Comparison of ENCODE assay signal across 15 cellular contexts in the genomic region with DNA sequence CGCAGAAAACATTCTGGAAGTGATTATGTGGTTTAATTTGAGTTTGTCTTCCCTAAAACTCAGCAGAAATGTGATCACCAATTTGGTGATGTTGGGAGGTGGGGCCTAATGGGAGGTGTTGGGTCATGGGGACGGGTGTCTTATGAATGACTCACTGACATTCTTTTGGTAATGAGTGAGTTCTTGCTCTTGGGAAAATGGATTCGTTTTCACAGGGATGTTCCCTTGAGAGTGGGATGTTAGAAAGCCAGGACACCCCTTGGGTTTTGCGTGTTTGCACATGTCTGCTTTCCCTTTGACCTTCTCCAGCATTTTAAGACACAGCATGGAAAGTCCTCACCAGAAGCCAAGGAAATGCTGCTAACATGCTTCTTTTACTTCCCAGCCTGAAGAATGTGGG.
DNase-seq lines count a peak whose midpoint lies in the region; ATAC-seq and TF ChIP-seq lines count a peak whose summit lies in the region.
"Had no signal": no experiment of that assay in that cellular context is flagged by ENCODE, and none has a peak within 500 bp of the region (broad histone marks: within the 10 kb centered on the region; RNA-seq: fewer than 3 reads in every experiment).

No MANE protein-coding gene starts in this region.

- CTCF ChIA-PET in HCT116 (lab: Charles Lee), result no interaction called here

- intact Hi-C loops in HCT116 (cut with micrococcal nuclease) (no loop called here), tibial artery (cut with DNase I; ENCODE audit: low total_unique reads) (no loop called here)

- TF ChIP-seq POLR2A in HCT116 (IDR thresholded peaks at IDR 0.05; ENCODE audit: borderline replicate concordance, extremely low read depth, insufficient read depth, insufficient read length), result no peak

- POLR2A ChIA-PET in HCT116 (lab: Charles Lee), result no interaction called here

- H3K79me2 ChIP-seq in HCT116 (ENCODE audit: insufficient read depth, low read length), result no peaks in the 10 kb centered on the region
- H3K79me2 ChIP-seq: parathyroid adenoma had no signal

- H2AFZ ChIP-seq in HCT116 (ENCODE audit: low read depth, low read length, poor library complexity, severe bottlenecking), result no peak overlapping the region
- H2AFZ ChIP-seq: parathyroid adenoma had no signal

- peaks cover 0 to 4% of the 10 kb centered on the region in 2 experiments; a peak in 2 of 4 replicates for H3K4me1 ChIP-seq in HCT116 (ENCODE audit: control insufficient read depth in 1 of 2, insufficient read depth in 2 of 2, low read length in 2 of 2)
- H3K4me1 ChIP-seq in tibial artery, result peaks cover 0 to 9% (median 0%) of the 10 kb centered on the region in 4 donors
- H3K4me1 ChIP-seq: parathyroid adenoma, upper lobe of left lung had no signal

- ATAC-seq in HCT116 (peak; percentile 62; the same call in 1 of the 2 replicates), GM18909 (IDR thresholded peaks at IDR 0.05; ENCODE audit: poor library complexity, unreplicated experiment) (no peak)

- H3K27me3 ChIP-seq in HCT116 (ENCODE audit: insufficient read depth, low read length) (no peaks in the 10 kb centered on the region), tibial artery (no peaks in the 10 kb centered on the region)
- H3K27me3 ChIP-seq: upper lobe of left lung had no signal

- H3K9me3 ChIP-seq in HCT116 (ENCODE audit: control insufficient read depth in 1 of 2, insufficient read depth in 1 of 2, low read depth in 1 of 2, low read length in 2 of 2) (no peaks in the 10 kb centered on the region), tibial artery (no peaks in the 10 kb centered on the region)
- H3K9me3 ChIP-seq: upper lobe of left lung had no signal

- H3K4me2 ChIP-seq in HCT116 (ENCODE audit: low read length), result no peak overlapping the region

- no peaks in the 10 kb centered on the region for H4K20me1 ChIP-seq in HCT116 (ENCODE audit: insufficient read depth)

- DNase-seq in HCT116 (ENCODE audit: low read depth, low spot score) (peak; percentile 2), T1000 (lab: John Stamatoyannopoulos, UW) (peak; percentile 8), foreskin melanocyte (peak; percentile 7), tibial artery (peak; percentile 32 to 67), KG1 (lab: John Stamatoyannopoulos, UW) (no peak), NCI-H1092 (lab: John Stamatoyannopoulos, UW) (no peak), NCI-H2171 treated with DMSO at 0.1 percent for 48 hours (lab: John Stamatoyannopoulos, UW) (no peak)
- DNase-seq: activated CD4-positive, alpha-beta T cell treated with anti-CD3 and anti-CD28 coated beads, Interleukin-2, amount 50 U/mL, for 48 hours; activated naive CD8-positive, alpha-beta T cell treated with anti-CD3 and anti-CD28 coated beads, Interleukin-2, amount 10 ng/mL, durations not matched to agents 7 days and 5 days; H7; Karpas-422; NCI-H526 treated with DMSO at 0.1 percent for 48 hours had no signal

- H3K4me3 ChIP-seq in HCT116 (replicated peaks in 1 of 2; ENCODE audit: low read depth in 1 of 2, low read length in 2 of 2) (no peak overlapping the region), tibial artery (no peak overlapping the region)
- H3K4me3 ChIP-seq: upper lobe of left lung had no signal

- no peak overlapping the region for H3K9ac ChIP-seq in HCT116 (ENCODE audit: low read length)
- H3K9ac ChIP-seq: parathyroid adenoma had no signal

- no peaks in the 10 kb centered on the region for H3K9me2 ChIP-seq in HCT116 (ENCODE audit: insufficient read depth)

- TF ChIP-seq CTCF in HCT116 (IDR thresholded peaks at IDR 0.05 in 2 of 3, conservative IDR thresholded peaks at IDR 0.05 in 1 of 3; ENCODE audit: borderline replicate concordance in 1 of 3, insufficient read depth in 1 of 3, low read depth in 2 of 3, low read length in 2 of 3), result no peak
- TF ChIP-seq CTCF in tibial artery (IDR thresholded peaks at IDR 0.05), result no peak

- H3K27ac ChIP-seq in HCT116 (ENCODE audit: low read depth, low read length) (no peak overlapping the region), tibial artery (peak overlapping the region in 1 of 2 donors; percentile 24)
- H3K27ac ChIP-seq: parathyroid adenoma, upper lobe of left lung had no signal

- no TSS peak for BruUV-seq in HCT116 (replicated peaks; lab: Mats Ljungman, UMichigan)

- RAD21 ChIA-PET in HCT116 (lab: Charles Lee; ENCODE audit: low non-redundant PET in 1 of 2, low total read pairs in 2 of 2, uncharacterized antibody in 2 of 2, unreplicated experiment in 2 of 2), result no interaction called here

- H3K36me3 ChIP-seq in HCT116 (ENCODE audit: control insufficient read depth in 1 of 2, insufficient read depth in 2 of 2, low read length in 2 of 2) (no peaks in the 10 kb centered on the region), tibial artery (no peaks in the 10 kb centered on the region)
- H3K36me3 ChIP-seq: upper lobe of left lung had no signal

- no peak for TF ChIP-seq RAD21 in HCT116 (IDR thresholded peaks at IDR 0.05; ENCODE audit: low read depth)

TF ChIP-seq in HCT116, 20 proteins besides CTCF, POLR2A, EP300 and RAD21:
- TF ChIP-seq ELF1 (IDR thresholded peaks at IDR 0.05; ENCODE audit: borderline replicate concordance, low read depth), result no peak
- no peak for TF ChIP-seq JUND (IDR thresholded peaks at IDR 0.05)
- TF ChIP-seq ZNF274 (IDR thresholded peaks at IDR 0.05; ENCODE audit: low read depth, low read length), result no peak
- no peak for TF ChIP-seq EZH2phosphoT487 (IDR thresholded peaks at IDR 0.05; ENCODE audit: borderline replicate concordance)
- TF ChIP-seq YY1 (IDR thresholded peaks at IDR 0.05; ENCODE audit: extremely low read depth, insufficient replicate concordance, low read depth, low read length), result no peak
- no peak for TF ChIP-seq TCF7L2 (IDR thresholded peaks at IDR 0.05; ENCODE audit: borderline replicate concordance, extremely low read depth, insufficient read depth, insufficient read length)
- TF ChIP-seq, protein P1, sequence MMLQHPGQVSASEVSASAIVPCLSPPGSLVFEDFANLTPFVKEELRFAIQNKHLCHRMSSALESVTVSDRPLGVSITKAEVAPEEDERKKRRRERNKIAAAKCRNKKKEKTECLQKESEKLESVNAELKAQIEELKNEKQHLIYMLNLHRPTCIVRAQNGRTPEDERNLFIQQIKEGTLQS (IDR thresholded peaks at IDR 0.05), result no peak
- no peak for TF ChIP-seq EGR1 (IDR thresholded peaks at IDR 0.05; ENCODE audit: low read depth)
- TF ChIP-seq CBX3 (IDR thresholded peaks at IDR 0.05; ENCODE audit: low read depth), result no peak
- no peak for TF ChIP-seq EZH2 (IDR thresholded peaks at IDR 0.05)
- TF ChIP-seq CEBPB (IDR thresholded peaks at IDR 0.05; ENCODE audit: low read depth), result no peak
- no peak for TF ChIP-seq MAX (IDR thresholded peaks at IDR 0.05)
- no peak for TF ChIP-seq SP1 (IDR thresholded peaks at IDR 0.05; ENCODE audit: low read depth)
- TF ChIP-seq REST (IDR thresholded peaks at IDR 0.05; ENCODE audit: low read depth), result no peak
- TF ChIP-seq POLR2AphosphoS5 (IDR thresholded peaks at IDR 0.05; ENCODE audit: low read depth, low read length), result no peak
- TF ChIP-seq SRF (IDR thresholded peaks at IDR 0.05; ENCODE audit: low read depth), result no peak

Comparison
In these comparisons a context has a peak if more than half of its experiments do, and no peak if none do; other contexts are left out.
1. DNase-seq: peak in HCT116 (single experiment), T1000 (single experiment), foreskin melanocyte (single experiment) and tibial artery (2 of 2); none in KG1 (single experiment), NCI-H1092 (single experiment) and NCI-H2171 treated with DMSO at 0.1 percent for 48 hours (single experiment).